Comparison of ENCODE assay signal across 14 cellular contexts in the genomic region with DNA sequence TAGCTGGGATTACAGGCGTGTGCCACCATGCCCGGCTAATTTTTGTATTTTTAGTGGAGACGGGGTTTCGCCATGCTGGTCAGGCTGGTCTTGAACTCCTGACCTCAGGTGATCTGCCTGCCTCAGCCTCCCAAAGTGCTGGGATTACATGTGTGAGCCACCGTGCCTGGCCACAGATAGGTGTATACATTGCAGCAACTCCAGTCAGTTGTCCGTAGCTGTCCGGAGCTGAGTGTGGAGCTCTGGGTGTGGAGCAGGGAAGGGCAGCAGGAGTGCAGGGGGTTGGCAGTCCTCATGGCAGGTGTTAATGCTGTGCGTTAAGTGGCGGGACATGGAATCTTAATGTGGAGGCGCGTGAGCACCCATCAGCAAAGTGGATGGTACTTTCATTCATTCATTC. TPM values are rescaled to one million over a fixed set of nuclear protein-coding genes. Genes with fewer than 3 reads are reported as not detected.
"Had no signal": no experiment of that assay in that cellular context is flagged by ENCODE, and none has a peak within 500 bp of the region (broad histone marks: within the 10 kb centered on the region; RNA-seq: fewer than 3 reads in every experiment).

No MANE protein-coding gene starts in this region.

RNA-seq across cellular contexts. Expression of a gene that starts 8.9 kb away (rescaled TPM):
- total RNA-seq: hepatocyte, kidney, left lobe of liver, left lung, lower lobe of right lung, mesenteric fat pad, mononuclear cell, mucosa of gallbladder had no signal
- polyA plus RNA-seq: immature natural killer cell had no signal

RNA-seq across cellular contexts. Expression of a gene that starts 17.4 kb away (rescaled TPM):
- total RNA-seq: left lobe of liver, mesenteric fat pad, mononuclear cell had no signal
- polyA plus RNA-seq: immature natural killer cell, keratinocyte, mammary epithelial cell had no signal

RNA-seq across cellular contexts. Expression of a gene that starts 42.3 kb away (rescaled TPM):
- total RNA-seq: mononuclear cell had no signal
- polyA plus RNA-seq: immature natural killer cell, keratinocyte, mammary epithelial cell had no signal

RNA-seq across cellular contexts. Expression of a gene that starts 42.4 kb away (rescaled TPM):
- total RNA-seq: hepatocyte, kidney epithelial cell, left lobe of liver, left ventricle myocardium superior, mononuclear cell, myocyte had no signal
- polyA plus RNA-seq: keratinocyte had no signal
